Comparison of ENCODE assay signal across 12 cellular contexts in genomic region chr1:115655307-115655664, GRCh38. TPM values are rescaled to one million over a fixed set of nuclear protein-coding genes. Genes with fewer than 3 reads are reported as not detected.
DNase-seq lines count a peak whose midpoint lies in the region; ATAC-seq and TF ChIP-seq lines count a peak whose summit lies in the region.
"Had no signal": no experiment of that assay in that cellular context is flagged by ENCODE, and none has a peak within 500 bp of the region (broad histone marks: within the 10 kb centered on the region; RNA-seq: fewer than 3 reads in every experiment).

No MANE protein-coding gene starts in this region.

- 87% methylated on average over 7 of the region's 7 CpGs for WGBS in HUES64

- H3K9me3 Mint-ChIP-seq in activated T-helper 2 cell treated with anti-CD3 and anti-CD28 coated beads, Interferon-gamma antibody, Interleukin-2, Interleukin-4, amounts not matched to agents 10 μg/mL and 5 μg/mL and 100 μg/mL, durations not matched to agents 14 hours and 24 hours and 36 hours = no peaks in the 10 kb centered on the region
- H3K9me3 Mint-ChIP-seq: activated CD4-positive, alpha-beta memory T cell treated with anti-CD3 and anti-CD28 coated beads, Interleukin-2, amount 10 ng/mL, durations not matched to agents 7 days and 5 days; activated naive CD8-positive, alpha-beta T cell treated with anti-CD3 and anti-CD28 coated beads, Interleukin-2, amount 10 ng/mL, durations not matched to agents 7 days and 5 days had no signal

- peak overlapping the region; percentile 51 to 82 (median 74) for H3K4me2 ChIP-seq in BLaER1 treated with 17β-estradiol and CSF1 and Interleukin-3, amounts not matched to agents 10 nM and 100 nM

- no peak overlapping the region for H3K4me3 Mint-ChIP-seq in activated T-helper 2 cell treated with anti-CD3 and anti-CD28 coated beads, Interferon-gamma antibody, Interleukin-2, Interleukin-4, amounts not matched to agents 10 μg/mL and 5 μg/mL and 100 μg/mL, durations not matched to agents 14 hours and 24 hours and 36 hours (ENCODE audit: low read depth)
- H3K4me3 Mint-ChIP-seq: activated CD4-positive, alpha-beta memory T cell treated with anti-CD3 and anti-CD28 coated beads, Interleukin-2, amount 10 ng/mL, durations not matched to agents 7 days and 5 days; activated naive CD8-positive, alpha-beta T cell treated with anti-CD3 and anti-CD28 coated beads, Interleukin-2, amount 10 ng/mL, durations not matched to agents 7 days and 5 days had no signal

- no peak for DNase-seq in activated T-helper 2 cell treated with anti-CD3 and anti-CD28 coated beads, Interferon-gamma antibody, Interleukin-2, Interleukin-4, amounts not matched to agents 10 μg/mL and 5 μg/mL and 100 μg/mL, durations not matched to agents 14 hours and 24 hours and 36 hours (ENCODE audit: low spot score)
- DNase-seq in left lung (no peak), tibial artery (no peak), putamen (ENCODE audit: low spot score) (no peak), T1000 (lab: John Stamatoyannopoulos, UW) (no peak), NCI-H345 (lab: John Stamatoyannopoulos, UW) (no peak)
- DNase-seq: activated CD4-positive, alpha-beta memory T cell treated with anti-CD3 and anti-CD28 coated beads, Interleukin-2, amount 10 ng/mL, durations not matched to agents 7 days and 5 days; activated naive CD8-positive, alpha-beta T cell treated with anti-CD3 and anti-CD28 coated beads, Interleukin-2, amount 10 ng/mL, durations not matched to agents 7 days and 5 days; NCI-H748 treated with DMSO at 0.1 percent for 48 hours had no signal

- peaks cover 0 to 10% (median 6%) of the 10 kb centered on the region in 11 experiments; a peak in 9 of 22 replicates for H3K9me3 ChIP-seq in BLaER1 treated with 17β-estradiol and CSF1 and Interleukin-3, amounts not matched to agents 10 nM and 100 nM (replicated peaks in 1 of 11)
- H3K9me3 ChIP-seq in HUES64 (ENCODE audit: insufficient read depth, low read depth, low read length) (no peaks in the 10 kb centered on the region), left lung (no peaks in the 10 kb centered on the region), tibial artery (no peaks in the 10 kb centered on the region)

- peak overlapping the region in 8 of 11 experiments; percentile 2 to 57 (median 34); a peak in 11 of 22 replicates for H3K27ac ChIP-seq in BLaER1 treated with 17β-estradiol and CSF1 and Interleukin-3, amounts not matched to agents 10 nM and 100 nM
- H3K27ac ChIP-seq in HUES64 (ENCODE audit: low read depth, low read length) (peak overlapping the region; percentile 71; the same call in 1 of the 2 replicates), left lung (peak overlapping the region in 1 of 2 donors; percentile 4), tibial artery (peak overlapping the region in 1 of 2 donors; percentile 33)
- H3K27ac ChIP-seq: SK-N-MC had no signal

- peaks cover 30 to 51% (median 40%) of the 10 kb centered on the region in 11 experiments for H3K36me3 ChIP-seq in BLaER1 treated with 17β-estradiol and CSF1 and Interleukin-3, amounts not matched to agents 10 nM and 100 nM
- H3K36me3 ChIP-seq in HUES64 (ENCODE audit: insufficient read depth, low read length) (peaks cover 30% of the 10 kb centered on the region), left lung (peaks cover 0 to 7% of the 10 kb centered on the region in 2 donors), tibial artery (peaks cover 0 to 25% (median 20%) of the 10 kb centered on the region in 3 donors)

- 0 out of 20 replicates have a peak overlapping the region, but pooled peaks of 1 of the 10 experiments have one; percentile 13 for H3K4me3 ChIP-seq in BLaER1 treated with 17β-estradiol and CSF1 and Interleukin-3, amounts not matched to agents 10 nM and 100 nM
- H3K4me3 ChIP-seq in HUES64 (ENCODE audit: low read length) (no peak overlapping the region), left lung (no peak overlapping the region), tibial artery (no peak overlapping the region)
- H3K4me3 ChIP-seq: SK-N-MC had no signal

- H3K27ac Mint-ChIP-seq in activated T-helper 2 cell treated with anti-CD3 and anti-CD28 coated beads, Interferon-gamma antibody, Interleukin-2, Interleukin-4, amounts not matched to agents 10 μg/mL and 5 μg/mL and 100 μg/mL, durations not matched to agents 14 hours and 24 hours and 36 hours = peak overlapping the region; percentile 80
- H3K27ac Mint-ChIP-seq: activated CD4-positive, alpha-beta memory T cell treated with anti-CD3 and anti-CD28 coated beads, Interleukin-2, amount 10 ng/mL, durations not matched to agents 7 days and 5 days; activated naive CD8-positive, alpha-beta T cell treated with anti-CD3 and anti-CD28 coated beads, Interleukin-2, amount 10 ng/mL, durations not matched to agents 7 days and 5 days had no signal

- H4K20me1 ChIP-seq in BLaER1 treated with 17β-estradiol and CSF1 and Interleukin-3, amounts not matched to agents 10 nM and 100 nM = peaks cover 0 to 5% (median 0%) of the 10 kb centered on the region in 11 experiments; a peak in 1 of 22 replicates

- TF ChIP-seq CTCF in left lung (IDR thresholded peaks at IDR 0.05) = no peak
- TF ChIP-seq CTCF in tibial artery (IDR thresholded peaks at IDR 0.05) = no peak

- H3K4me1 Mint-ChIP-seq in activated T-helper 2 cell treated with anti-CD3 and anti-CD28 coated beads, Interferon-gamma antibody, Interleukin-2, Interleukin-4, amounts not matched to agents 10 μg/mL and 5 μg/mL and 100 μg/mL, durations not matched to agents 14 hours and 24 hours and 36 hours (ENCODE audit: low read depth) = peaks cover 34% of the 10 kb centered on the region

- peaks cover 44% of the 10 kb centered on the region for H3K36me3 Mint-ChIP-seq in activated T-helper 2 cell treated with anti-CD3 and anti-CD28 coated beads, Interferon-gamma antibody, Interleukin-2, Interleukin-4, amounts not matched to agents 10 μg/mL and 5 μg/mL and 100 μg/mL, durations not matched to agents 14 hours and 24 hours and 36 hours (ENCODE audit: low read depth)

- H3K9ac ChIP-seq in BLaER1 treated with 17β-estradiol and CSF1 and Interleukin-3, amounts not matched to agents 10 nM and 100 nM = peak overlapping the region in 9 of 11 experiments; percentile 8 to 56 (median 28); a peak in 9 of 22 replicates
- H3K9ac ChIP-seq in HUES64 (ENCODE audit: low read depth, low read length) = peak overlapping the region; percentile 22; the same call in 1 of the 2 replicates

- peaks cover 24 to 54% (median 35%) of the 10 kb centered on the region in 10 experiments for H3K4me1 ChIP-seq in BLaER1 treated with 17β-estradiol and CSF1 and Interleukin-3, amounts not matched to agents 10 nM and 100 nM
- H3K4me1 ChIP-seq in HUES64 (ENCODE audit: insufficient read depth, low read length) (peaks cover 42% of the 10 kb centered on the region), left lung (peaks cover 0 to 14% of the 10 kb centered on the region in 2 donors), tibial artery (peaks cover 0 to 30% (median 8%) of the 10 kb centered on the region in 4 donors)

- H3K27me3 ChIP-seq in BLaER1 treated with 17β-estradiol and CSF1 and Interleukin-3, amounts not matched to agents 10 nM and 100 nM = no peaks in the 10 kb centered on the region
- no peaks in the 10 kb centered on the region for H3K27me3 ChIP-seq in HUES64 (ENCODE audit: insufficient read depth, low read length)
- no peaks in the 10 kb centered on the region for H3K27me3 ChIP-seq in left lung
- H3K27me3 ChIP-seq in tibial artery = no peaks in the 10 kb centered on the region

- H3K27me3 Mint-ChIP-seq in activated T-helper 2 cell treated with anti-CD3 and anti-CD28 coated beads, Interferon-gamma antibody, Interleukin-2, Interleukin-4, amounts not matched to agents 10 μg/mL and 5 μg/mL and 100 μg/mL, durations not matched to agents 14 hours and 24 hours and 36 hours (ENCODE audit: low read depth) = no peaks in the 10 kb centered on the region
- H3K27me3 Mint-ChIP-seq: activated CD4-positive, alpha-beta memory T cell treated with anti-CD3 and anti-CD28 coated beads, Interleukin-2, amount 10 ng/mL, durations not matched to agents 7 days and 5 days; activated naive CD8-positive, alpha-beta T cell treated with anti-CD3 and anti-CD28 coated beads, Interleukin-2, amount 10 ng/mL, durations not matched to agents 7 days and 5 days had no signal

- ATAC-seq in left lung = peak; percentile 13

- intact Hi-C loops in activated T-helper 2 cell treated with anti-CD3 and anti-CD28 coated beads, Interferon-gamma antibody, Interleukin-2, Interleukin-4, amounts not matched to agents 10 μg/mL and 5 μg/mL and 100 μg/mL, durations not matched to agents 14 hours and 24 hours and 36 hours (cut with micrococcal nuclease) = no loop called here
- intact Hi-C loops in left lung (cut with DNase I) = no loop called here
- intact Hi-C loops in tibial artery (cut with DNase I; ENCODE audit: low total_unique reads) = no loop called here

RNA-seq across cellular contexts. Expression of gene VANGL1, which starts 13.5 kb away (rescaled TPM):
- 15.7 TPM for polyA plus RNA-seq in HUES64 (2013, experiment 1 of 2)
- 15.8 TPM for polyA plus RNA-seq in HUES64 (2013, experiment 2 of 2)
- total RNA-seq in activated T-helper 2 cell treated with anti-CD3 and anti-CD28 coated beads, Interferon-gamma antibody, Interleukin-2, Interleukin-4, amounts not matched to agents 10 μg/mL and 5 μg/mL and 100 μg/mL, durations not matched to agents 14 hours and 24 hours and 36 hours = 9.5 and 10.3 TPM in 2 replicates
- 10 to 100 TPM; 14.7 to 16.6 TPM for total RNA-seq in left lung
